3 cellular contexts compared by ENCODE assay signal in genomic region chr4:11120435-11120834, GRCh38.
A peak's percentile ranks its signal among the peaks of the same experiment; 100 is the strongest.
TF ChIP-seq lines count a peak whose summit lies in the region.

No MANE protein-coding gene starts in this region.

TF ChIP-seq in HepG2, 621 proteins besides CTCF, POLR2A, EP300 and RAD21:
- TF ChIP-seq REL (CRISPR knock-in tag; conservative IDR thresholded peaks at IDR 0.05) = no peak
- peak; percentile 40; the same call in 1 of the 2 replicates for TF ChIP-seq CEBPB (IDR thresholded peaks at IDR 0.05; ENCODE audit: borderline replicate concordance, low read depth, low read length)

TF ChIP-seq in IMR-90, 13 proteins besides CTCF, POLR2A, EP300 and RAD21:
- peak; percentile 53; the same call in 1 of the 2 replicates for TF ChIP-seq CEBPB (IDR thresholded peaks at IDR 0.05; ENCODE audit: low read depth, low read length)
- TF ChIP-seq ELK1 (IDR thresholded peaks at IDR 0.05; ENCODE audit: borderline replicate concordance, low read depth, low read length) = no peak

TF ChIP-seq in K562, 482 proteins besides CTCF, POLR2A, EP300 and RAD21:
- TF ChIP-seq FOXP4 (CRISPR knock-in tag; IDR thresholded peaks at IDR 0.05; ENCODE audit: borderline replicate concordance) (no peak), CEBPG (CRISPR knock-in tag; IDR thresholded peaks at IDR 0.05) (no peak), CEBPG (tag; conservative IDR thresholded peaks at IDR 0.05 in 1 of 2, IDR thresholded peaks at IDR 0.05 in 1 of 2) (peak in 1 of 2 experiments; percentile 85; a peak in 2 of 4 replicates), SMARCC2 (IDR thresholded peaks at IDR 0.05; ENCODE audit: low read depth) (no peak), STAT5B (CRISPR knock-in tag; IDR thresholded peaks at IDR 0.05) (no peak), THRAP3 (IDR thresholded peaks at IDR 0.05; ENCODE audit: borderline replicate concordance) (no peak), ZNF655 (CRISPR knock-in tag; IDR thresholded peaks at IDR 0.05) (no peak), CEBPB (tag; IDR thresholded peaks at IDR 0.05) (peak; percentile 65), KLF10 (CRISPR knock-in tag; IDR thresholded peaks at IDR 0.05) (no peak), MEF2D (tag; conservative IDR thresholded peaks at IDR 0.05; ENCODE audit: low read depth) (no peak), RNF2 (IDR thresholded peaks at IDR 0.05) (no peak), ZBTB8A (IDR thresholded peaks at IDR 0.05; ENCODE audit: partially characterized antibody) (no peak), BCL6 (CRISPR knock-in tag; IDR thresholded peaks at IDR 0.05) (no peak), RBM17 (IDR thresholded peaks at IDR 0.05; ENCODE audit: borderline replicate concordance, low read depth, low read length) (no peak)
- TF ChIP-seq, protein P1, sequence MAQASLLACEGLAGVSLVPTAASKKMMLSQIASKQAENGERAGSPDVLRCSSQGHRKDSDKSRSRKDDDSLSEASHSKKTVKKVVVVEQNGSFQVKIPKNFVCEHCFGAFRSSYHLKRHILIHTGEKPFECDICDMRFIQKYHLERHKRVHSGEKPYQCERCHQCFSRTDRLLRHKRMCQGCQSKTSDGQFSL (CRISPR knock-in tag; IDR thresholded peaks at IDR 0.05) = no peak
- TF ChIP-seq, protein P1 (tag; IDR thresholded peaks at IDR 0.05) = no peak
- TF ChIP-seq, protein P2, sequence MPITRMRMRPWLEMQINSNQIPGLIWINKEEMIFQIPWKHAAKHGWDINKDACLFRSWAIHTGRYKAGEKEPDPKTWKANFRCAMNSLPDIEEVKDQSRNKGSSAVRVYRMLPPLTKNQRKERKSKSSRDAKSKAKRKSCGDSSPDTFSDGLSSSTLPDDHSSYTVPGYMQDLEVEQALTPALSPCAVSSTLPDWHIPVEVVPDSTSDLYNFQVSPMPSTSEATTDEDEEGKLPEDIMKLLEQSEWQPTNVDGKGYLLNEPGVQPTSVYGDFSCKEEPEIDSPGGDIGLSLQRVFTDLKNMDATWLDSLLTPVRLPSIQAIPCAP (CRISPR knock-in tag; IDR thresholded peaks at IDR 0.05; ENCODE audit: borderline replicate concordance) = no peak
TF ChIP-seq in K562: peak in this region for 2.
